In genomic region chr1:199490804-199491527, GRCh38 we compare ENCODE assay signal across 14 cellular contexts.
DNase-seq lines count a peak whose midpoint lies in the region; ATAC-seq and TF ChIP-seq lines count a peak whose summit lies in the region.
"Had no signal": no experiment of that assay in that cellular context is flagged by ENCODE, and none has a peak within 500 bp of the region (broad histone marks: within the 10 kb centered on the region; RNA-seq: fewer than 3 reads in every experiment).

No MANE protein-coding gene starts in this region.

- intact Hi-C loops in body of pancreas (cut with DNase I), result no loop called here

- no peaks in the 10 kb centered on the region for H3K36me3 ChIP-seq in body of pancreas (replicated peaks in 1 of 2; ENCODE audit: insufficient read depth in 1 of 2, low read depth in 2 of 2)
- H3K36me3 ChIP-seq: HAP-1, Peyer's patch had no signal

- H3K9me3 ChIP-seq in body of pancreas, result peaks cover 0 to 6% (median 0%) of the 10 kb centered on the region in 3 donors
- H3K9me3 ChIP-seq: HAP-1 had no signal

- H3K36me3 Mint-ChIP-seq in activated T-cell treated with anti-CD3 and anti-CD28 coated beads, Interleukin-2, amount 50 U/mL, for 72 hours (ENCODE audit: insufficient read depth in 2 of 2), result peaks cover 4 to 7% of the 10 kb centered on the region in 2 donors

- H3K4me1 Mint-ChIP-seq in activated T-cell treated with anti-CD3 and anti-CD28 coated beads, Interleukin-2, amount 50 U/mL, for 72 hours (ENCODE audit: low read depth), result no peaks in the 10 kb centered on the region

- H3K27me3 Mint-ChIP-seq in activated T-cell treated with anti-CD3 and anti-CD28 coated beads, Interleukin-2, amount 50 U/mL, for 72 hours (ENCODE audit: low read depth), result no peaks in the 10 kb centered on the region
- H3K27me3 Mint-ChIP-seq: stimulated activated memory B cell treated with anti-CD40 and anti-IgM and Interleukin-4, amounts not matched to agents 10 μg/mL and 1 μg/mL and 100 μg/mL, for 72 hours had no signal

- 88 to 93% methylated on average over 2 of the region's 2 CpGs for WGBS in body of pancreas, 2 donors

- no peak for ATAC-seq in activated T-cell treated with anti-CD3 and anti-CD28 coated beads, Interleukin-2, amount 50 U/mL, for 72 hours (replicated peaks in 1 of 2)
- ATAC-seq in HG02938 (IDR thresholded peaks at IDR 0.05; ENCODE audit: unreplicated experiment), result no peak
- no peak for ATAC-seq in body of pancreas
- ATAC-seq: stimulated activated memory B cell treated with anti-CD40 and anti-IgM and Interleukin-4, amounts not matched to agents 10 μg/mL and 1 μg/mL and 100 μg/mL, for 72 hours had no signal

- peaks cover 6 to 9% of the 10 kb centered on the region in 2 donors for H3K9me3 Mint-ChIP-seq in activated T-cell treated with anti-CD3 and anti-CD28 coated beads, Interleukin-2, amount 50 U/mL, for 72 hours

- peaks cover 3% of the 10 kb centered on the region for H3K4me1 ChIP-seq in body of pancreas
- H3K4me1 ChIP-seq: Peyer's patch had no signal

- H3K27me3 ChIP-seq in body of pancreas, result no peaks in the 10 kb centered on the region
- H3K27me3 ChIP-seq: Peyer's patch had no signal

- H3K27ac ChIP-seq in body of pancreas, result peak overlapping the region in 2 of 4 donors; percentile 2 to 21
- H3K27ac ChIP-seq: Peyer's patch had no signal

- no peak for TF ChIP-seq POLR2A in body of pancreas (IDR thresholded peaks at IDR 0.05)

- no peak overlapping the region for H3K27ac Mint-ChIP-seq in activated T-cell treated with anti-CD3 and anti-CD28 coated beads, Interleukin-2, amount 50 U/mL, for 72 hours

- no peak overlapping the region for H3K4me3 Mint-ChIP-seq in activated T-cell treated with anti-CD3 and anti-CD28 coated beads, Interleukin-2, amount 50 U/mL, for 72 hours
- H3K4me3 Mint-ChIP-seq: stimulated activated memory B cell treated with anti-CD40 and anti-IgM and Interleukin-4, amounts not matched to agents 10 μg/mL and 1 μg/mL and 100 μg/mL, for 72 hours had no signal

- TF ChIP-seq CTCF in body of pancreas (IDR thresholded peaks at IDR 0.05), result no peak

- no peak overlapping the region for H3K4me3 ChIP-seq in body of pancreas
- H3K4me3 ChIP-seq: HAP-1, Peyer's patch had no signal

- peak; percentile 67 for DNase-seq in EL
- peak; percentile 94 for DNase-seq in M059J (ENCODE audit: low read depth)
- DNase-seq in brain pericyte (ENCODE audit: low read depth, low spot score), result peak; percentile 31
- peak; percentile 69 for DNase-seq in kidney tubule cell (ENCODE audit: low spot score)
- no peak for DNase-seq in activated gamma-delta T cell (lab: John Stamatoyannopoulos, UW)
- no peak for DNase-seq in activated T-cell treated with anti-CD3 and anti-CD28 coated beads, Interleukin-2, amount 50 U/mL, for 72 hours
- no peak for DNase-seq in body of pancreas
- DNase-seq: activated CD4-positive, alpha-beta T cell treated with anti-CD3 and anti-CD28 coated beads for 1 hour; erythroblast; NCI-H1417 treated with DMSO at 0.1 percent for 48 hours; Peyer's patch had no signal

Comparison
In these comparisons a context has a peak if more than half of its experiments do, and no peak if none do; other contexts are left out.
1. DNase-seq: peak in EL (single experiment), M059J (single experiment), brain pericyte (single experiment) and kidney tubule cell (single experiment); none in activated gamma-delta T cell (single experiment), activated T-cell treated with anti-CD3 and anti-CD28 coated beads, Interleukin-2, amount 50 U/mL, for 72 hours (0 of 2) and body of pancreas (0 of 4).